8 cellular contexts compared by ENCODE assay signal in genomic region chr19:42175952-42176648, GRCh38. TPM values are rescaled to one million over a fixed set of nuclear protein-coding genes. Genes with fewer than 3 reads are reported as not detected.
A peak's percentile ranks its signal among the peaks of the same experiment; 100 is the strongest.
DNase-seq lines count a peak whose midpoint lies in the region; ATAC-seq and TF ChIP-seq lines count a peak whose summit lies in the region.

No MANE protein-coding gene starts in this region.

- peak overlapping the region; percentile 9 to 16 for H3K27ac Mint-ChIP-seq in T-cell

- H2BK12ac ChIP-seq in trophoblast cell (ENCODE audit: low read length): no peak overlapping the region

- no peak overlapping the region for H2BK120ac ChIP-seq in trophoblast cell (ENCODE audit: insufficient read depth, low read length, poor library complexity)

- no peak for TF ChIP-seq CTCF in 22Rv1 (IDR thresholded peaks at IDR 0.05)
- TF ChIP-seq CTCF in fibroblast of the aortic adventitia (IDR thresholded peaks at IDR 0.05; ENCODE audit: insufficient read depth, low read length): no peak

- no peak overlapping the region for H2BK5ac ChIP-seq in trophoblast cell (ENCODE audit: low read depth, low read length, poor library complexity)

- H4K12ac ChIP-seq in trophoblast cell (ENCODE audit: low read depth, low read length): no peak overlapping the region

- H3K4me3 ChIP-seq in H7 (ENCODE audit: insufficient read depth, low read depth, low read length) (peak overlapping the region; percentile 34; the same call in 1 of the 2 replicates), fibroblast of the aortic adventitia (ENCODE audit: low read depth, low read length) (peak overlapping the region; percentile 64), trophoblast cell (ENCODE audit: low read depth, low read length) (no peak overlapping the region)

- peak overlapping the region; percentile 83 to 89 (median 85) for H3K4me3 Mint-ChIP-seq in T-cell

- H4K91ac ChIP-seq in trophoblast cell (ENCODE audit: low read depth, low read length): no peak overlapping the region

- no peak overlapping the region for H4K8ac ChIP-seq in trophoblast cell (ENCODE audit: low read depth, low read length)

- CTCF ChIA-PET in T-cell (lab: Charles Lee): interaction anchor here (0.6 to 1.5 kb wide), 8 partner anchors 8 to 161 kb away, joined by 3 to 9 read pairs (median 4); partner anchors contain the start of genes GSK3A (in 1 of the 2) and ZNF574 (in 1 of the 2)

- H2AFZ ChIP-seq in trophoblast cell (ENCODE audit: insufficient read depth, low read length, poor library complexity): no peak overlapping the region

- no peak overlapping the region for H3K9ac ChIP-seq in trophoblast cell (ENCODE audit: low read length)

- H3K9me3 ChIP-seq in trophoblast cell (ENCODE audit: insufficient read depth, low read depth, low read length): peaks cover 2% of the 10 kb centered on the region

- H3K4me2 ChIP-seq in trophoblast cell (ENCODE audit: low read length): peak overlapping the region; percentile 56

- H3K23ac ChIP-seq in trophoblast cell (ENCODE audit: low read length): no peak overlapping the region

- ATAC-seq in T-cell (replicated peaks in 1 of 4): peak; percentile 29 to 41 (median 32)
- no peak for ATAC-seq in GM18511 (IDR thresholded peaks at IDR 0.05; ENCODE audit: unreplicated experiment)

- no peaks in the 10 kb centered on the region for H3K36me3 ChIP-seq in H7 (replicated peaks; ENCODE audit: control insufficient read depth, insufficient read depth, low read length)
- no peaks in the 10 kb centered on the region for H3K36me3 ChIP-seq in trophoblast cell (ENCODE audit: control insufficient read depth in 1 of 2, insufficient read depth in 2 of 2, low read length in 2 of 2)

- H3K4me1 ChIP-seq in trophoblast cell (ENCODE audit: control insufficient read depth in 1 of 2, insufficient read depth in 2 of 2, low read length in 2 of 2): no peaks in the 10 kb centered on the region

- WGBS in trophoblast cell (ENCODE audit: extremely low coverage, insufficient coverage, insufficient read length): no CpG with 5 or more reads among the region's 34 CpGs

- H3K9me3 Mint-ChIP-seq in T-cell: no peaks in the 10 kb centered on the region

- H3K4ac ChIP-seq in trophoblast cell (ENCODE audit: low read depth, low read length): no peak overlapping the region

- no peaks in the 10 kb centered on the region for H3K79me1 ChIP-seq in trophoblast cell (ENCODE audit: low read length)

- H3K27ac ChIP-seq in 22Rv1: peak overlapping the region; percentile 68
- H3K27ac ChIP-seq in trophoblast cell (ENCODE audit: low read depth, low read length): no peak overlapping the region

- H3K79me2 ChIP-seq in trophoblast cell (ENCODE audit: control insufficient read depth, insufficient read depth, low read length, poor library complexity): no peaks in the 10 kb centered on the region

- H2AK5ac ChIP-seq in trophoblast cell (ENCODE audit: low read length): no peak overlapping the region

- no peak overlapping the region for H3K14ac ChIP-seq in trophoblast cell (ENCODE audit: low read length)

- no peaks in the 10 kb centered on the region for H3K36me3 Mint-ChIP-seq in T-cell

- peaks cover 17 to 21% of the 10 kb centered on the region in 2 donors for H3K27me3 Mint-ChIP-seq in T-cell

- no peak overlapping the region for H3K18ac ChIP-seq in trophoblast cell (ENCODE audit: low read length)

- DNase-seq in H7 (peak; percentile 84), T-cell (peak in 1 of 34 experiments; percentile 17), fibroblast of the aortic adventitia (ENCODE audit: low read depth) (peak; percentile 25), trophoblast cell (no peak), SW 1271 (lab: John Stamatoyannopoulos, UW) (no peak), GOT3 (lab: John Stamatoyannopoulos, UW) (no peak)

- peaks cover 14 to 15% (median 14%) of the 10 kb centered on the region in 3 donors for H3K4me1 Mint-ChIP-seq in T-cell

- POLR2A ChIA-PET in T-cell (lab: Charles Lee): interaction anchor here in 1 of 2 donors (0.6 to 0.7 kb wide), 3 partner anchors 13 to 45 kb away, joined by 4 to 12 read pairs (median 8); no protein-coding TSS in a partner anchor

- H3K27me3 ChIP-seq in H7 (ENCODE audit: control insufficient read depth, insufficient read depth, low read length) (peaks cover 72% of the 10 kb centered on the region), trophoblast cell (ENCODE audit: insufficient read depth, low read length) (peaks cover 44% of the 10 kb centered on the region)

RNA-seq across cellular contexts. Expression of gene DEDD2, which starts 41.4 kb away (rescaled TPM):
- total RNA-seq in H7 (2014; rRNA removed; shearing (Covaris generic)): 58.0 and 63.6 TPM in 2 replicates
- total RNA-seq in T-cell (10 to 100 TPM; 67.6 to 82.8 (median 71.0) TPM), fibroblast of the aortic adventitia (ENCODE audit: low replicate concordance) (11.1 and 13.5 TPM in 2 replicates)
- polyA plus RNA-seq in trophoblast cell (2013): 44.2 and 47.8 TPM in 2 replicates

RNA-seq across cellular contexts. Expression of gene POU2F2, which starts 43.9 kb away (rescaled TPM):
- 0.90 and 2.4 TPM in 2 replicates for total RNA-seq in H7 (2014; rRNA removed; shearing (Covaris generic))
- 10 to 100 TPM; 27.9 to 71.7 (median 59.5) TPM for total RNA-seq in T-cell
- total RNA-seq in fibroblast of the aortic adventitia (ENCODE audit: low replicate concordance): 0.08 and 0.18 TPM in 2 replicates
- 2.8 and 3.3 TPM in 2 replicates for polyA plus RNA-seq in trophoblast cell (2013)

RNA-seq across cellular contexts. Expression of gene ZNF526, which starts 44.0 kb away (rescaled TPM):
- 14.6 and 16.1 TPM in 2 replicates for total RNA-seq in H7 (2014; rRNA removed; shearing (Covaris generic))
- total RNA-seq in T-cell (10 to 100 TPM in 3 of 5 donors, 1 to 10 TPM in 2; 8.0 to 25.1 (median 23.1) TPM), fibroblast of the aortic adventitia (ENCODE audit: low replicate concordance) (6.0 and 13.0 TPM in 2 replicates)
- 6.7 and 6.9 TPM in 2 replicates for polyA plus RNA-seq in trophoblast cell (2013)

Comparison
In these comparisons a context has a peak if more than half of its experiments do, and no peak if none do; other contexts are left out.
1. DNase-seq: peak in H7 (single experiment) and fibroblast of the aortic adventitia (single experiment); none in trophoblast cell (0 of 2), SW 1271 (0 of 2) and GOT3 (single experiment).